8 cellular contexts compared by ENCODE assay signal in genomic region chr9:114291064-114291474, GRCh38. TPM values are rescaled to one million over a fixed set of nuclear protein-coding genes. Genes with fewer than 3 reads are reported as not detected.
A peak's percentile ranks its signal among the peaks of the same experiment; 100 is the strongest.
DNase-seq lines count a peak whose midpoint lies in the region; ATAC-seq and TF ChIP-seq lines count a peak whose summit lies in the region.

No MANE protein-coding gene starts in this region.

- no peak for ATAC-seq in central memory CD8-positive, alpha-beta T cell (replicated peaks; ENCODE audit: extremely low read depth, poor library complexity, severe bottlenecking)
- ATAC-seq in left lung (peak; percentile 80), GM18861 (IDR thresholded peaks at IDR 0.05; ENCODE audit: unreplicated experiment) (no peak)

- no peak overlapping the region for H3K4me3 ChIP-seq in left lung

- H3K27ac ChIP-seq in left lung: no peak overlapping the region

- peaks cover 3 to 7% of the 10 kb centered on the region in 2 donors for H3K36me3 ChIP-seq in left lung

- peaks cover 8% of the 10 kb centered on the region for H3K4me1 Mint-ChIP-seq in central memory CD8-positive, alpha-beta T cell

- peaks cover 20% of the 10 kb centered on the region for H3K27me3 Mint-ChIP-seq in central memory CD8-positive, alpha-beta T cell

- DNase-seq in NCI-H2029 (lab: John Stamatoyannopoulos, UW): peak; percentile 38
- no peak for DNase-seq in NCI-H2029 treated with DMSO at 0.1 percent for 48 hours (lab: John Stamatoyannopoulos, UW)
- peak; percentile 25 to 52 for DNase-seq in NCI-H1930 (lab: John Stamatoyannopoulos, UW)
- peak; percentile 57 to 58 for DNase-seq in activated CD4-positive, alpha-beta T cell treated with anti-CD3 and anti-CD28 coated beads for 24 hours (ENCODE audit: low read depth in 2 of 2)
- DNase-seq in central memory CD8-positive, alpha-beta T cell (ENCODE audit: low spot score in 2 of 2): peak; percentile 40 to 75
- peak; percentile 68 to 89 for DNase-seq in left lung
- peak; percentile 52 to 67 for DNase-seq in stimulated activated CD4-positive, alpha-beta T cell treated with anti-CD3 and anti-CD28 coated beads, Interleukin-4, amount 100 ng/mL, for 4 hours

- H3K9me3 Mint-ChIP-seq in central memory CD8-positive, alpha-beta T cell: no peaks in the 10 kb centered on the region

- TF ChIP-seq CTCF in left lung (IDR thresholded peaks at IDR 0.05): peak; percentile 84 to 95

- no peaks in the 10 kb centered on the region for H3K36me3 Mint-ChIP-seq in central memory CD8-positive, alpha-beta T cell (ENCODE audit: insufficient read depth)

- intact Hi-C loops in left lung (cut with DNase I): loop anchor here in 1 of 2 donors (5.0 kb wide), 1 partner anchor 184 kb away; no protein-coding TSS in a partner anchor

- peaks cover 0 to 14% of the 10 kb centered on the region in 2 donors for H3K27me3 ChIP-seq in left lung

- H3K4me3 Mint-ChIP-seq in central memory CD8-positive, alpha-beta T cell: no peak overlapping the region

- no peak overlapping the region for H3K27ac Mint-ChIP-seq in central memory CD8-positive, alpha-beta T cell (ENCODE audit: low read depth)

- H3K4me1 ChIP-seq in left lung: no peaks in the 10 kb centered on the region

- peaks cover 0 to 12% of the 10 kb centered on the region in 2 donors for H3K9me3 ChIP-seq in left lung

RNA-seq across cellular contexts. Expression of gene ORM1, which starts 31.8 kb away (rescaled TPM):
- 10 to 100 TPM in 1 of 2 donors, 1 to 10 TPM in 1; 6.9 to 87.0 TPM for total RNA-seq in left lung

RNA-seq across cellular contexts. Expression of gene ORM2, which starts 38.6 kb away (rescaled TPM):
- total RNA-seq in left lung: 10 to 100 TPM in 1 of 2 donors, 1 to 10 TPM in 1; 3.4 to 29.9 TPM
